ENCODE assay signal across 32 cellular contexts in genomic region chr3:149495581-149496125, GRCh38. TPM values are rescaled to one million over a fixed set of nuclear protein-coding genes. Genes with fewer than 3 reads are reported as not detected.
"Had no signal": no experiment of that assay in that cellular context is flagged by ENCODE, and none has a peak within 500 bp of the region (broad histone marks: within the 10 kb centered on the region; RNA-seq: fewer than 3 reads in every experiment).

No MANE protein-coding gene starts in this region.

- H2AFZ ChIP-seq: hepatocyte, parathyroid adenoma had no signal

- H3K36me3 ChIP-seq: left ventricle myocardium inferior, prostate gland, spleen, transverse colon had no signal

- H3K27ac Mint-ChIP-seq: endodermal cell; naive thymus-derived CD4-positive, alpha-beta T cell; stimulated activated memory B cell treated with anti-CD40 and anti-IgM and Interleukin-4, amounts not matched to agents 10 μg/mL and 1 μg/mL and 100 μg/mL, for 72 hours; stimulated activated naive CD8-positive, alpha-beta T cell treated with anti-CD3 and anti-CD28 coated beads, Interleukin-15, Interleukin-2, amounts not matched to agents 100 ng/mL and 50 ng/mL, for 24 hours had no signal

- ATAC-seq: naive thymus-derived CD4-positive, alpha-beta T cell; stimulated activated memory B cell treated with anti-CD40 and anti-IgM and Interleukin-4, amounts not matched to agents 10 μg/mL and 1 μg/mL and 100 μg/mL, for 72 hours had no signal

- H3K4me1 Mint-ChIP-seq: neural crest cell; stimulated activated memory B cell treated with anti-CD40 and anti-IgM and Interleukin-4, amounts not matched to agents 10 μg/mL and 1 μg/mL and 100 μg/mL, for 72 hours had no signal

- H3K79me2 ChIP-seq: hepatocyte, parathyroid adenoma had no signal

- H3K4me3 Mint-ChIP-seq: endodermal cell; naive thymus-derived CD4-positive, alpha-beta T cell; neural crest cell; stimulated activated memory B cell treated with anti-CD40 and anti-IgM and Interleukin-4, amounts not matched to agents 10 μg/mL and 1 μg/mL and 100 μg/mL, for 72 hours; stimulated activated naive CD8-positive, alpha-beta T cell treated with anti-CD3 and anti-CD28 coated beads, Interleukin-15, Interleukin-2, amounts not matched to agents 100 ng/mL and 50 ng/mL, for 24 hours had no signal

- H3K9ac ChIP-seq: parathyroid adenoma had no signal

- H3K9me3 Mint-ChIP-seq: endodermal cell; neural crest cell; stimulated activated memory B cell treated with anti-CD40 and anti-IgM and Interleukin-4, amounts not matched to agents 10 μg/mL and 1 μg/mL and 100 μg/mL, for 72 hours; stimulated activated naive CD8-positive, alpha-beta T cell treated with anti-CD3 and anti-CD28 coated beads, Interleukin-15, Interleukin-2, amounts not matched to agents 100 ng/mL and 50 ng/mL, for 24 hours had no signal

- H3K27me3 ChIP-seq: hepatocyte, right lobe of liver, testis had no signal

- H3K36me3 Mint-ChIP-seq: stimulated activated memory B cell treated with anti-CD40 and anti-IgM and Interleukin-4, amounts not matched to agents 10 μg/mL and 1 μg/mL and 100 μg/mL, for 72 hours had no signal

- DNase-seq: effector CD4-positive, alpha-beta T cell; endodermal cell; foreskin melanocyte; head of caudate nucleus; kidney; left cardiac atrium; left ventricle myocardium inferior; mesendoderm; naive thymus-derived CD4-positive, alpha-beta T cell; occipital lobe; retina; right lobe of liver; spleen; stimulated activated CD4-positive, alpha-beta T cell treated with anti-CD3 and anti-CD28 coated beads, Interleukin-15, amount 100 ng/mL, for 24 hours; stimulated activated CD4-positive, alpha-beta T cell treated with anti-CD3 and anti-CD28 coated beads, Interleukin-1b, Interleukin-23, amount 100 ng/mL, for 48 hours; stimulated activated CD4-positive, alpha-beta T cell treated with anti-CD3 and anti-CD28 coated beads, Interleukin-4, amount 100 ng/mL, for 24 hours; testis; transverse colon had no signal

- H3K27ac ChIP-seq: coronary artery, hepatocyte, left ventricle myocardium inferior, parathyroid adenoma, prostate gland, right lobe of liver, spleen, testis, transverse colon had no signal

- H3K4me1 ChIP-seq: left ventricle myocardium inferior, parathyroid adenoma, prostate gland, right lobe of liver, testis, transverse colon had no signal

- H3K4me3 ChIP-seq: coronary artery, hepatocyte, left ventricle myocardium inferior, lung, prostate gland, right lobe of liver, spleen, testis, transverse colon had no signal

- H3K4me2 ChIP-seq: hepatocyte had no signal

- FAIRE-seq: kidney, urothelium cell line had no signal

- H3K9me3 ChIP-seq: left ventricle myocardium inferior, prostate gland, right lobe of liver, spleen, testis, transverse colon had no signal

RNA-seq across cellular contexts. Expression of gene TM4SF4, which starts 21.2 kb away (rescaled TPM):
- total RNA-seq: chondrocyte; dermis microvascular lymphatic vessel endothelial cell; endodermal cell; endothelial cell of umbilical vein; left ventricle myocardium inferior; naive thymus-derived CD4-positive, alpha-beta T cell; neural crest cell; occipital lobe; prostate gland; skeletal muscle tissue; spleen; subcutaneous adipose tissue had no signal
- polyA plus RNA-seq: endothelial cell of umbilical vein; naive thymus-derived CD4-positive, alpha-beta T cell had no signal
